ENCODE assay signal across 13 cellular contexts in the genomic region with DNA sequence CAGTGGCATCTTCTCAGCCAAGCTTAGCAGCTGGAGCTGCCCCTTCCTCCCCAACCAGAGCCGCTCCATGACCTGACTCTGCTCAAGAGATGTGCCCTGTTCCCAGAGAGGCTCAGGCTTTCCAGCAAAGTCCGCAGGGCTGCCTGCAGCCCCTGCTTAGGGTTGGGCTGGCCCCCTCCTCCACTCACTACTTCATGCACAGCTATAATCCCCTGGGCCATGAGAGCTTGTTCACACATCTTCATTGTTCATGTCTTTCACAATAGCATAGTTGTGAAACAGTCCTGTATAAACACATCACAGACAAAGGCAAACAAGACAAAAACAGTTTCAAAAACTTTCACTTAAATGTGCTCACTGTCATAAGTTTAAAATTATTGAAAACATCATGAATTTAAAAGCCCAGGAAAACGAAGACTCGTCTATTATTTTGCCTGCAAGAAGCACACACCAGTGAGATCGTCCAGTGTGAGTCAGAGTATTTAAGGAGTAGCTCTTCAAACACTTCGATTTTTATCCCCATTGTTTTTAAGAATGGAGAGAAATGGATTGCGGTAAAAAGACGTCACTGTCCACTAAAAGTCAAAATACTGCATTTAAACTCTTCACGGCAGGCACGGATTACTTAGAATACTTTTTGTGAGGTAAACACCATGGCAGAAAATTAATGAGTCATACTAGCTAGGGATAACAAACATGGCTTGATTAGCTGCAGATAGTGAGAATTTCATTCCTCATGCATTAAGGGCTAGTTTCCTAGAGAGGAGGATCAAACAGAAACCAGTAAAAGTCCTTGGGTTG. TPM values are rescaled to one million over a fixed set of nuclear protein-coding genes. Genes with fewer than 3 reads are reported as not detected.
A peak's percentile ranks its signal among the peaks of the same experiment; 100 is the strongest.
DNase-seq lines count a peak whose midpoint lies in the region; ATAC-seq, FAIRE-seq and TF ChIP-seq lines count a peak whose summit lies in the region.
"Had no signal": no experiment of that assay in that cellular context is flagged by ENCODE, and none has a peak within 500 bp of the region (broad histone marks: within the 10 kb centered on the region; RNA-seq: fewer than 3 reads in every experiment).

No MANE protein-coding gene starts in this region.

- H3K4me1 Mint-ChIP-seq in nephron, result peaks cover 53% of the 10 kb centered on the region
- H3K4me1 Mint-ChIP-seq in activated CD8-positive, alpha-beta T cell treated with anti-CD3 and anti-CD28 coated beads for 36 hours (ENCODE audit: low read depth), result peaks cover 2% of the 10 kb centered on the region
- H3K4me1 Mint-ChIP-seq: natural killer cell had no signal

- FAIRE-seq in endothelial cell of umbilical vein (lab: Jason Lieb, UNC), result peak; percentile 35

- H3K9me1 ChIP-seq in endothelial cell of umbilical vein (replicated peaks; ENCODE audit: control insufficient read depth, extremely low read depth, insufficient read depth, low read length), result no peaks in the 10 kb centered on the region

- H3K27ac Mint-ChIP-seq in nephron, result peak overlapping the region; percentile 68 to 92 (median 86)
- no peak overlapping the region for H3K27ac Mint-ChIP-seq in activated CD8-positive, alpha-beta T cell treated with anti-CD3 and anti-CD28 coated beads for 36 hours
- H3K27ac Mint-ChIP-seq: activated naive CD8-positive, alpha-beta T cell treated with anti-CD3 and anti-CD28 coated beads, Interleukin-2, amount 50 U/mL, for 24 hours; natural killer cell had no signal

- H3K79me2 ChIP-seq in endothelial cell of umbilical vein (ENCODE audit: control insufficient read depth, insufficient read depth, low read length), result no peaks in the 10 kb centered on the region
- H3K79me2 ChIP-seq in MM.1S (ENCODE audit: low read length), result no peaks in the 10 kb centered on the region

- H3K4me2 ChIP-seq in endothelial cell of umbilical vein (ENCODE audit: insufficient read depth, low read length), result no peak overlapping the region
- no peak overlapping the region for H3K4me2 ChIP-seq in MM.1S (ENCODE audit: low read depth, low read length)

- H3K9me3 Mint-ChIP-seq in nephron, result no peaks in the 10 kb centered on the region
- H3K9me3 Mint-ChIP-seq in activated CD8-positive, alpha-beta T cell treated with anti-CD3 and anti-CD28 coated beads for 36 hours, result no peaks in the 10 kb centered on the region
- H3K9me3 Mint-ChIP-seq: activated naive CD8-positive, alpha-beta T cell treated with anti-CD3 and anti-CD28 coated beads, Interleukin-2, amount 50 U/mL, for 24 hours; natural killer cell had no signal

- H3K4me1 ChIP-seq in endothelial cell of umbilical vein (ENCODE audit: control insufficient read depth, extremely low read depth, insufficient read depth, low read length) (no peaks in the 10 kb centered on the region), MM.1S (ENCODE audit: low read length) (no peaks in the 10 kb centered on the region)

- TF ChIP-seq CTCF in endothelial cell of umbilical vein (IDR thresholded peaks at IDR 0.05; ENCODE audit: extremely low read depth in 1 of 2, insufficient read depth in 1 of 2, low read depth in 1 of 2, low read length in 2 of 2) (no peak), nephron (IDR thresholded peaks at IDR 0.05; ENCODE audit: unreplicated experiment in 3 of 3) (no peak), MM.1S (IDR thresholded peaks at IDR 0.05; ENCODE audit: low read length) (no peak)
- no peak for TF ChIP-seq CTCF in activated CD8-positive, alpha-beta T cell treated with anti-CD3 and anti-CD28 coated beads for 36 hours (IDR thresholded peaks at IDR 0.05)

- no peaks in the 10 kb centered on the region for H3F3A ChIP-seq in MM.1S (ENCODE audit: insufficient read depth, low read length)

- H3K27ac ChIP-seq in endothelial cell of umbilical vein (ENCODE audit: insufficient read depth, low read depth, low read length) (no peak overlapping the region), MM.1S (ENCODE audit: low read length) (no peak overlapping the region)
- H3K27ac ChIP-seq: SK-N-MC had no signal

- POLR2A ChIA-PET in endothelial cell of umbilical vein (lab: Charles Lee), result no interaction called here
- POLR2A ChIA-PET in activated CD8-positive, alpha-beta T cell treated with anti-CD3 and anti-CD28 coated beads for 36 hours (lab: Charles Lee), result no interaction called here

- DNase-seq in AG08396 (ENCODE audit: low spot score), result peak; percentile 36
- DNase-seq in M059J (ENCODE audit: low read depth), result peak; percentile 89
- DNase-seq in endothelial cell of umbilical vein (ENCODE audit: low read depth, low spot score), result peak; percentile 45
- no peak for DNase-seq in MM.1S
- DNase-seq in activated CD8-positive, alpha-beta T cell treated with anti-CD3 and anti-CD28 coated beads for 36 hours, result no peak
- DNase-seq: activated naive CD8-positive, alpha-beta T cell treated with anti-CD3 and anti-CD28 coated beads, Interleukin-2, amount 50 U/mL, for 24 hours; natural killer cell; NCI-H1436 had no signal

- dilution Hi-C loops in endothelial cell of umbilical vein (cut with MboI; ENCODE audit: extremely low pct_ligation_motif_present, low sequenced_read_pairs), result no loop called here

- intact Hi-C loops in endothelial cell of umbilical vein (cut with micrococcal nuclease), result no loop called here
- intact Hi-C loops in activated CD8-positive, alpha-beta T cell treated with anti-CD3 and anti-CD28 coated beads for 36 hours (cut with micrococcal nuclease), result no loop called here

- H3K36me3 ChIP-seq in endothelial cell of umbilical vein (ENCODE audit: control insufficient read depth in 2 of 2, extremely low read depth in 1 of 2, insufficient read depth in 2 of 2, low read length in 2 of 2) (no peaks in the 10 kb centered on the region), MM.1S (replicated peaks; ENCODE audit: insufficient read depth, low read length) (no peaks in the 10 kb centered on the region)

- H3K36me3 Mint-ChIP-seq in nephron (ENCODE audit: low read depth), result no peaks in the 10 kb centered on the region
- H3K36me3 Mint-ChIP-seq in activated CD8-positive, alpha-beta T cell treated with anti-CD3 and anti-CD28 coated beads for 36 hours (ENCODE audit: low read depth), result no peaks in the 10 kb centered on the region
- H3K36me3 Mint-ChIP-seq: natural killer cell had no signal

- ATAC-seq in HG03342 (IDR thresholded peaks at IDR 0.05; ENCODE audit: unreplicated experiment) (no peak), HG03571 (IDR thresholded peaks at IDR 0.05; ENCODE audit: unreplicated experiment) (no peak)
- no peak for ATAC-seq in activated CD8-positive, alpha-beta T cell treated with anti-CD3 and anti-CD28 coated beads for 36 hours
- ATAC-seq: natural killer cell had no signal

- no peaks in the 10 kb centered on the region for H4K20me1 ChIP-seq in endothelial cell of umbilical vein (replicated peaks; ENCODE audit: control insufficient read depth, extremely low read depth, insufficient read depth, low read length)
- H4K20me1 ChIP-seq in MM.1S (ENCODE audit: insufficient read depth, low read length), result no peaks in the 10 kb centered on the region

- H2AFZ ChIP-seq in endothelial cell of umbilical vein (ENCODE audit: low read depth, low read length), result no peak overlapping the region
- H2AFZ ChIP-seq in MM.1S (ENCODE audit: low read length), result no peak overlapping the region

- H3K27me3 ChIP-seq in endothelial cell of umbilical vein (ENCODE audit: control insufficient read depth in 2 of 2, insufficient read depth in 2 of 2, low read length in 2 of 2) (peaks cover 0 to under 1% of the 10 kb centered on the region in 2 experiments), MM.1S (replicated peaks; ENCODE audit: insufficient read depth, low read length) (no peaks in the 10 kb centered on the region)

- H3K27me3 Mint-ChIP-seq in nephron (ENCODE audit: low read depth), result peaks cover 20% of the 10 kb centered on the region
- H3K27me3 Mint-ChIP-seq in activated CD8-positive, alpha-beta T cell treated with anti-CD3 and anti-CD28 coated beads for 36 hours, result peaks cover 8% of the 10 kb centered on the region

- no peak overlapping the region for H3K4me3 ChIP-seq in endothelial cell of umbilical vein (replicated peaks in 1 of 3; ENCODE audit: insufficient read depth in 1 of 3, low read depth in 1 of 3, low read length in 3 of 3)
- no peak overlapping the region for H3K4me3 ChIP-seq in MM.1S (ENCODE audit: low read length)

- H3K9ac ChIP-seq in endothelial cell of umbilical vein (replicated peaks; ENCODE audit: extremely low read depth, insufficient read depth, low read length) (no peak overlapping the region), MM.1S (ENCODE audit: low read length) (no peak overlapping the region)

- H3K9me3 ChIP-seq in endothelial cell of umbilical vein (replicated peaks; ENCODE audit: control insufficient read depth, insufficient read depth, low read length) (no peaks in the 10 kb centered on the region), MM.1S (replicated peaks; ENCODE audit: insufficient read depth, low read length) (no peaks in the 10 kb centered on the region)
- H3K9me3 ChIP-seq: Caco-2 had no signal

- CTCF ChIA-PET in endothelial cell of umbilical vein (lab: Charles Lee), result interaction anchor here (0.9 kb wide), 1 partner anchor 11 kb away, joined by 3 read pairs; no protein-coding TSS in a partner anchor
- CTCF ChIA-PET in activated CD8-positive, alpha-beta T cell treated with anti-CD3 and anti-CD28 coated beads for 36 hours (lab: Charles Lee), result no interaction called here

- peak overlapping the region in 1 of 3 experiments; percentile 16 for H3K4me3 Mint-ChIP-seq in nephron
- no peak overlapping the region for H3K4me3 Mint-ChIP-seq in activated CD8-positive, alpha-beta T cell treated with anti-CD3 and anti-CD28 coated beads for 36 hours
- H3K4me3 Mint-ChIP-seq: activated naive CD8-positive, alpha-beta T cell treated with anti-CD3 and anti-CD28 coated beads, Interleukin-2, amount 50 U/mL, for 24 hours; natural killer cell had no signal

- H3K9me2 ChIP-seq in MM.1S (replicated peaks; ENCODE audit: insufficient read depth, low read length), result no peaks in the 10 kb centered on the region

- TF ChIP-seq POLR2A in endothelial cell of umbilical vein (IDR thresholded peaks at IDR 0.05; ENCODE audit: low read depth, low read length), result no peak

- BruUV-seq in endothelial cell of umbilical vein (replicated peaks; lab: Mats Ljungman, UMichigan), result no TSS peak

TF ChIP-seq in endothelial cell of umbilical vein, 7 proteins besides CTCF, POLR2A, EP300 and RAD21 (continues in another document):
- no peak for TF ChIP-seq GATA2 (IDR thresholded peaks at IDR 0.05; ENCODE audit: insufficient read depth, insufficient read length, low read depth, low read length)
- no peak for TF ChIP-seq JUN (IDR thresholded peaks at IDR 0.05; ENCODE audit: borderline replicate concordance, insufficient read depth, insufficient read length, low read depth)

RNA-seq across cellular contexts. Expression of gene S1PR3, which starts 40.7 kb away (rescaled TPM):
- total RNA-seq in M059J (2014; rRNA removed; shearing (Covaris generic)), result 10.1 and 20.5 TPM in 2 replicates
- total RNA-seq in endothelial cell of umbilical vein, result 18.9 and 25.8 TPM in 2 replicates
- 11.3 and 12.5 TPM in 2 replicates for polyA plus RNA-seq in endothelial cell of umbilical vein
- 8.1 and 8.2 TPM in 2 replicates for polyA plus RNA-seq in endothelial cell of umbilical vein (2011; cell fraction: cytosol; rRNA removed)
- polyA plus RNA-seq in endothelial cell of umbilical vein (2011; cell fraction: nucleus; rRNA removed), result 4.9 and 5.8 TPM in 2 replicates
- polyA plus RNA-seq in endothelial cell of umbilical vein (2012), result 38.8 and 39.5 TPM in 2 replicates
- polyA minus RNA-seq in endothelial cell of umbilical vein, result 28.9 and 29.6 TPM in 2 replicates
- 11.6 TPM for polyA minus RNA-seq in endothelial cell of umbilical vein (2011; cell fraction: cytosol; rRNA and poly(A)+ RNA removed)
- 10.6 and 11.3 TPM in 2 replicates for polyA minus RNA-seq in endothelial cell of umbilical vein (2011; cell fraction: nucleus; rRNA and poly(A)+ RNA removed)
- under 1 TPM; 0.36 to 0.58 TPM for total RNA-seq in activated CD8-positive, alpha-beta T cell treated with anti-CD3 and anti-CD28 coated beads for 36 hours

Comparison
In these comparisons a context has a peak if more than half of its experiments do, and no peak if none do; other contexts are left out.
1. DNase-seq: peak in AG08396 (single experiment), M059J (single experiment) and endothelial cell of umbilical vein (single experiment); none in MM.1S (single experiment) and activated CD8-positive, alpha-beta T cell treated with anti-CD3 and anti-CD28 coated beads for 36 hours (single experiment).